16 cellular contexts compared by ENCODE assay signal in genomic region chr2:40507429-40507828, GRCh38. TPM values are rescaled to one million over a fixed set of nuclear protein-coding genes. Genes with fewer than 3 reads are reported as not detected.
DNase-seq lines count a peak whose midpoint lies in the region; ATAC-seq and TF ChIP-seq lines count a peak whose summit lies in the region.
"Had no signal": no experiment of that assay in that cellular context is flagged by ENCODE, and none has a peak within 500 bp of the region (broad histone marks: within the 10 kb centered on the region; RNA-seq: fewer than 3 reads in every experiment).

No MANE protein-coding gene starts in this region.

- TF ChIP-seq POLR2A in heart left ventricle (IDR thresholded peaks at IDR 0.05) (no peak), upper lobe of left lung (IDR thresholded peaks at IDR 0.05) (no peak), spleen (IDR thresholded peaks at IDR 0.05) (no peak)

- ATAC-seq in heart left ventricle (no peak), GM21619 (IDR thresholded peaks at IDR 0.05; ENCODE audit: unreplicated experiment) (peak; percentile 83), HG03460 (IDR thresholded peaks at IDR 0.05; ENCODE audit: unreplicated experiment) (peak; percentile 71), upper lobe of left lung (ENCODE audit: low FRiP score in 2 of 2) (no peak)
- ATAC-seq: effector memory CD8-positive, alpha-beta T cell; left colon; upper lobe of right lung had no signal

- no peaks in the 10 kb centered on the region for H3K36me3 ChIP-seq in heart left ventricle
- H3K36me3 ChIP-seq in neutrophil, result no peaks in the 10 kb centered on the region
- no peaks in the 10 kb centered on the region for H3K36me3 ChIP-seq in upper lobe of left lung
- H3K36me3 ChIP-seq in spleen, result no peaks in the 10 kb centered on the region
- H3K36me3 ChIP-seq: upper lobe of right lung had no signal

- no peak for DNase-seq in heart left ventricle
- DNase-seq in cardiac septum (ENCODE audit: low spot score), result no peak
- no peak for DNase-seq in COLO829 (ENCODE audit: low spot score)
- no peak for DNase-seq in upper lobe of left lung
- DNase-seq in spleen, result no peak
- DNase-seq: activated CD4-positive, CD25-positive, alpha-beta regulatory T cell; DMS 273 treated with DMSO at 0.1 percent for 48 hours; effector memory CD8-positive, alpha-beta T cell; H9; left colon; NCI-H1048; small intestine; upper lobe of right lung had no signal

- TF ChIP-seq CTCF in heart left ventricle (IDR thresholded peaks at IDR 0.05) (no peak), neutrophil (IDR thresholded peaks at IDR 0.05) (no peak), upper lobe of left lung (IDR thresholded peaks at IDR 0.05) (no peak), spleen (IDR thresholded peaks at IDR 0.05 in 8 of 11, conservative IDR thresholded peaks at IDR 0.05 in 3 of 11) (no peak)

- H3K27ac ChIP-seq in heart left ventricle (peak overlapping the region in 6 of 12 donors; percentile 31 to 97 (median 94)), neutrophil (peak overlapping the region; percentile 26), upper lobe of left lung (no peak overlapping the region), spleen (no peak overlapping the region)
- H3K27ac ChIP-seq: upper lobe of right lung had no signal

- 20 to 54% (median 33%) methylated on average over 1 of the region's 1 CpG for WGBS in heart left ventricle, 4 donors
- 16 to 66% methylated on average over 1 of the region's 1 CpG for WGBS in upper lobe of left lung, 2 donors
- WGBS in spleen, 5 donors, result 15 to 49% (median 37%) methylated on average over 1 of the region's 1 CpG

- H3K4me1 ChIP-seq in heart left ventricle (peaks cover 0 to 16% (median under 1%) of the 10 kb centered on the region in 12 donors), neutrophil (ENCODE audit: control insufficient read depth in 1 of 2, insufficient read depth in 1 of 2, low read depth in 1 of 2, low read length in 1 of 2) (peaks cover 28 to 31% of the 10 kb centered on the region in 2 experiments), upper lobe of left lung (no peaks in the 10 kb centered on the region), spleen (peaks cover 0 to 19% (median 6%) of the 10 kb centered on the region in 6 donors)

- no peaks in the 10 kb centered on the region for H3K27me3 ChIP-seq in heart left ventricle
- no peaks in the 10 kb centered on the region for H3K27me3 ChIP-seq in neutrophil
- H3K27me3 ChIP-seq in upper lobe of left lung, result no peaks in the 10 kb centered on the region
- H3K27me3 ChIP-seq in spleen (replicated peaks in 1 of 7), result no peaks in the 10 kb centered on the region
- H3K27me3 ChIP-seq: upper lobe of right lung had no signal

- no peak for TF ChIP-seq EP300 in upper lobe of left lung (IDR thresholded peaks at IDR 0.05)

- H3K4me3 ChIP-seq in heart left ventricle (peak overlapping the region in 8 of 12 donors; percentile 16 to 67 (median 60)), neutrophil (ENCODE audit: low read depth in 1 of 2, low read length in 1 of 2) (no peak overlapping the region), upper lobe of left lung (no peak overlapping the region), spleen (no peak overlapping the region)
- H3K4me3 ChIP-seq: upper lobe of right lung had no signal

- intact Hi-C loops in heart left ventricle (cut with DNase I) (loop anchor here in 2 of 10 donors (5.0 kb wide), 2 partner anchors 45 to 55 kb away; partner anchors contain the start of gene SLC8A1 (in 1 of the 2)), cardiac septum (cut with DNase I) (no loop called here), spleen (cut with DNase I; ENCODE audit: low total_unique reads) (no loop called here)

- H3K9me3 ChIP-seq in heart left ventricle (no peaks in the 10 kb centered on the region), neutrophil (no peaks in the 10 kb centered on the region), upper lobe of left lung (no peaks in the 10 kb centered on the region), spleen (no peaks in the 10 kb centered on the region)
- H3K9me3 ChIP-seq: upper lobe of right lung had no signal

RNA-seq across cellular contexts. Expression of gene SLC8A1, which starts 55.5 kb away (rescaled TPM):
- total RNA-seq in heart left ventricle (1,000 to 10,000 TPM in 5 of 9 donors, 100 to 1,000 TPM in 4; 674 to 1,521 (median 1,074) TPM), cardiac septum (906 TPM), upper lobe of left lung (10 to 100 TPM; 21.8 to 58.6 (median 25.3) TPM), spleen (10 to 100 TPM; 52.9 to 86.0 (median 67.1) TPM)
- polyA plus RNA-seq in heart left ventricle (10 to 100 TPM; 61.9 to 65.3 TPM), spleen (under 1 TPM; 0.36 to 0.77 (median 0.37) TPM)

Comparison
In these comparisons a context has a peak if more than half of its experiments do, and no peak if none do; other contexts are left out.
1. ATAC-seq: peak in GM21619 (single experiment) and HG03460 (single experiment); none in heart left ventricle (0 of 4) and upper lobe of left lung (0 of 2).
2. H3K4me3 ChIP-seq: peak in heart left ventricle (8 of 12); none in neutrophil (0 of 2), upper lobe of left lung (0 of 4) and spleen (0 of 8).
3. RNA of gene SLC8A1, which starts 55.5 kb away (total RNA-seq): 674 to 1,521 TPM in heart left ventricle and 906 TPM in cardiac septum (single experiment); 52.9 to 86.0 TPM in spleen and 21.8 to 58.6 TPM in upper lobe of left lung; every median in the first group is over 4 times any median in the second.